In the genomic region with DNA sequence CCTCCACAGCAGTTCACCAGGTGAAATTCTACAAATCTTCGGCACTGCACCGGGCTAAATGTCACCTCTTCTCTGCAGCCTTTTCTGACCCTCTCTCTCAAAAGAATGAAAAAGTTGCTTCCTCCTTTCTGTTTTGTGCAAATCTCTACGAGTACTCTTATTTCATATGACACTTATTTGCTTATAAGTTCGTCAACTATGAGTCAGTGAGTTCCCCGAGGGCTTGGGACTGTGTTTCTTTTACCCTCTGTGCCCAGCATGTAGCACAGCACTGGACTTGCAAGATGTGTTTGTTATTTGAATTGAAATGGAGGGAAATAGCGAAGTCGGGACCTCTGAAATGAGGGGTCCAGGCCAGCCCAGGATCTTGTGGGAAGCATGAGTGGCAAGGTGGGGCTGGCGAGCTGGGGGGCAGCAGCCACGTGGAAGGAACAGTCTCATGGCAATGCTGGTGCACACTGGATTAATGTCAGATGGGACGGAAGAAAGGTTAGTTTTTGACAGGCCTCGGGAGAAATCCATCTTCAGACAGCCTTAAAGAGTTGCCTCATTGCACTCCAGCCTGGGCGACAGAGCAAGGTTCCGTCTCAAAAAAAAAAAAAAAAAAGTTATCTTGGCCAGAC, we compare ENCODE assay signal across 22 cellular contexts. TPM values are rescaled to one million over a fixed set of nuclear protein-coding genes. Genes with fewer than 3 reads are reported as not detected.
DNase-seq lines count a peak whose midpoint lies in the region; ATAC-seq, FAIRE-seq and TF ChIP-seq lines count a peak whose summit lies in the region.
"Had no signal": no experiment of that assay in that cellular context is flagged by ENCODE, and none has a peak within 500 bp of the region (broad histone marks: within the 10 kb centered on the region; RNA-seq: fewer than 3 reads in every experiment).

No MANE protein-coding gene starts in this region.

- no peak overlapping the region for H3K4me2 ChIP-seq in IMR-90 (ENCODE audit: low read depth, low read length)

- intact Hi-C loops in IMR-90 (cut with micrococcal nuclease) (no loop called here), esophagus squamous epithelium (cut with DNase I) (no loop called here), transverse colon (cut with DNase I; ENCODE audit: low total_unique reads) (no loop called here)

- H3K4ac ChIP-seq in IMR-90 (ENCODE audit: low read depth, low read length), result no peak overlapping the region

- 93% methylated on average over 6 of the region's 13 CpGs; no CpG with 5 or more reads in 1 of the 2 experiments for WGBS in IMR-90 (ENCODE audit: extremely low coverage in 2 of 2, insufficient read length in 1 of 2), 2 experiments
- 44 to 47% methylated on average over 11 to 13 of the region's 13 CpGs for WGBS in esophagus squamous epithelium, 2 donors
- WGBS in transverse colon (ENCODE audit: low coverage in 1 of 2), 2 donors, result 80 to 81% methylated on average over 7 to 13 of the region's 13 CpGs

- H4K5ac ChIP-seq in IMR-90 (ENCODE audit: low read depth, low read length), result no peak overlapping the region

- H2BK120ac ChIP-seq in IMR-90 (ENCODE audit: low read depth, low read length), result no peak overlapping the region

- no peak for TF ChIP-seq EP300 in transverse colon (IDR thresholded peaks at IDR 0.05; ENCODE audit: low read depth)

- H3K27ac ChIP-seq in IMR-90 (ENCODE audit: insufficient read depth, low read length) (no peak overlapping the region), RWPE2 (ENCODE audit: poor library complexity, severe bottlenecking) (no peak overlapping the region), esophagus squamous epithelium (peak overlapping the region; percentile 66 to 99 (median 70)), transverse colon (peak overlapping the region; percentile 58 to 96 (median 86))
- H3K27ac ChIP-seq: sigmoid colon, thyroid gland, VCaP had no signal

- H3K79me1 ChIP-seq in IMR-90 (ENCODE audit: low read depth in 1 of 2, low read length in 2 of 2), result peaks cover 0 to 14% of the 10 kb centered on the region in 2 experiments; a peak in 2 of 4 replicates

- H2BK5ac ChIP-seq in IMR-90 (ENCODE audit: low read depth, low read length, poor library complexity, severe bottlenecking), result no peak overlapping the region

- H3K4me3 ChIP-seq in IMR-90 (ENCODE audit: insufficient read depth, low read depth, low read length), result no peak overlapping the region
- no peak overlapping the region for H3K4me3 ChIP-seq in RWPE2 (ENCODE audit: severe bottlenecking)
- no peak overlapping the region for H3K4me3 ChIP-seq in esophagus squamous epithelium
- no peak overlapping the region for H3K4me3 ChIP-seq in transverse colon
- no peak overlapping the region for H3K4me3 ChIP-seq in BE2C (ENCODE audit: low read depth, low read length)
- H3K4me3 ChIP-seq: gastroesophageal sphincter, HAP-1, sigmoid colon, thyroid gland had no signal

- no peak overlapping the region for H4K8ac ChIP-seq in IMR-90 (ENCODE audit: low read depth in 2 of 2, low read length in 2 of 2)

- H3K23ac ChIP-seq in IMR-90 (ENCODE audit: low read depth, low read length), result no peak overlapping the region

- H4K20me1 ChIP-seq in IMR-90 (ENCODE audit: insufficient read depth, low read length), result no peaks in the 10 kb centered on the region; the same call in 1 of the 2 replicates

- POLR2A ChIA-PET in IMR-90 (lab: Charles Lee; ENCODE audit: unreplicated experiment), result no interaction called here

- H3K9me3 ChIP-seq in IMR-90 (ENCODE audit: control insufficient read depth, insufficient read depth, low read length) (no peaks in the 10 kb centered on the region), RWPE2 (ENCODE audit: severe bottlenecking) (no peaks in the 10 kb centered on the region), esophagus squamous epithelium (no peaks in the 10 kb centered on the region), transverse colon (no peaks in the 10 kb centered on the region), BE2C (no peaks in the 10 kb centered on the region)
- H3K9me3 ChIP-seq: gastroesophageal sphincter, HAP-1, sigmoid colon, thyroid gland had no signal

- CTCF ChIA-PET in IMR-90 (lab: Yijun Ruan, JAX), result interaction anchor here (1.0 kb wide), 1 partner anchor 23 kb away, joined by 4 read pairs; no protein-coding TSS in a partner anchor

- peaks cover 17% of the 10 kb centered on the region; the same call in 1 of the 2 replicates for H3K9me1 ChIP-seq in IMR-90 (ENCODE audit: insufficient read depth, low read length)

- DNase-seq in IMR-90 (no peak), RWPE2 (ENCODE audit: low spot score) (no peak), esophagus squamous epithelium (lab: John Stamatoyannopoulos, UW) (no peak), transverse colon (no peak), NCI-H2107 treated with DMSO at 0.1 percent for 48 hours (lab: John Stamatoyannopoulos, UW; ENCODE audit: unreplicated experiment) (no peak), RCC 7860 (ENCODE audit: low spot score) (no peak), BE2C (no peak)
- DNase-seq: activated CD8-positive, alpha-beta memory T cell treated with anti-CD3 and anti-CD28 coated beads, Interleukin-2, amount 50 U/mL, for 4 hours; activated naive CD8-positive, alpha-beta T cell treated with anti-CD3 and anti-CD28 coated beads, Interleukin-2, amount 50 U/mL, for 24 hours; DND-41; kidney glomerular epithelial cell; mesenchymal stem cell; naive thymus-derived CD4-positive, alpha-beta T cell; NCI-H1105 treated with DMSO at 0.1 percent for 48 hours; NCI-H2107; sigmoid colon; stimulated activated naive CD4-positive, alpha-beta T cell; T-helper 2 cell; thyroid gland had no signal

- peak overlapping the region; percentile 13 for H2AFZ ChIP-seq in IMR-90 (replicated peaks; ENCODE audit: low read length, poor library complexity)

- H2BK15ac ChIP-seq in IMR-90 (ENCODE audit: low read depth, low read length), result no peak overlapping the region

- H2AK5ac ChIP-seq in IMR-90 (ENCODE audit: low read depth, low read length), result no peak overlapping the region

- no peak overlapping the region for H3K56ac ChIP-seq in IMR-90 (ENCODE audit: extremely low read depth, insufficient read depth, low read length)

- peaks cover 22% of the 10 kb centered on the region; the same call in 1 of the 2 replicates for H3K36me3 ChIP-seq in IMR-90 (ENCODE audit: control insufficient read depth, insufficient read depth, low read length)
- H3K36me3 ChIP-seq in RWPE2 (ENCODE audit: low read depth), result peaks cover 18% of the 10 kb centered on the region
- peaks cover 0 to 32% (median 0%) of the 10 kb centered on the region in 3 donors for H3K36me3 ChIP-seq in esophagus squamous epithelium
- no peaks in the 10 kb centered on the region for H3K36me3 ChIP-seq in transverse colon
- no peaks in the 10 kb centered on the region for H3K36me3 ChIP-seq in BE2C
- H3K36me3 ChIP-seq: HAP-1, thyroid gland had no signal

- no peaks in the 10 kb centered on the region for H3K27me3 ChIP-seq in IMR-90 (ENCODE audit: control insufficient read depth, insufficient read depth, low read length)
- H3K27me3 ChIP-seq in RWPE2 (ENCODE audit: insufficient read depth, poor library complexity, severe bottlenecking), result no peaks in the 10 kb centered on the region
- no peaks in the 10 kb centered on the region for H3K27me3 ChIP-seq in esophagus squamous epithelium
- no peaks in the 10 kb centered on the region for H3K27me3 ChIP-seq in transverse colon
- H3K27me3 ChIP-seq in BE2C, result no peaks in the 10 kb centered on the region
- H3K27me3 ChIP-seq: gastroesophageal sphincter, sigmoid colon, thyroid gland had no signal

- TF ChIP-seq POLR2A in IMR-90 (IDR thresholded peaks at IDR 0.05; ENCODE audit: low read depth, low read length) (no peak), esophagus squamous epithelium (IDR thresholded peaks at IDR 0.05) (no peak), transverse colon (IDR thresholded peaks at IDR 0.05) (no peak)

- no peak overlapping the region for H3K9ac ChIP-seq in IMR-90 (ENCODE audit: low read depth, low read length)

- no peak overlapping the region for H3K14ac ChIP-seq in IMR-90 (replicated peaks; ENCODE audit: low read depth, low read length)

- H3K4me1 ChIP-seq in IMR-90 (ENCODE audit: control insufficient read depth, insufficient read depth, low read length) (peaks cover 10% of the 10 kb centered on the region), RWPE2 (ENCODE audit: insufficient read depth, poor library complexity, severe bottlenecking) (peaks cover 27% of the 10 kb centered on the region), esophagus squamous epithelium (peaks cover 53 to 97% (median 55%) of the 10 kb centered on the region in 3 donors), transverse colon (peaks cover 16 to 47% (median 32%) of the 10 kb centered on the region in 4 donors), BE2C (no peaks in the 10 kb centered on the region; the same call in 1 of the 2 replicates)

- no peak for TF ChIP-seq CTCF in IMR-90 (conservative IDR thresholded peaks at IDR 0.05; ENCODE audit: low read depth, low read length)
- no peak for TF ChIP-seq CTCF in RWPE2 (IDR thresholded peaks at IDR 0.05; ENCODE audit: poor library complexity, severe bottlenecking)
- no peak for TF ChIP-seq CTCF in esophagus squamous epithelium (IDR thresholded peaks at IDR 0.05)
- TF ChIP-seq CTCF in transverse colon (IDR thresholded peaks at IDR 0.05), result no peak
- TF ChIP-seq CTCF in BE2C (IDR thresholded peaks at IDR 0.05; ENCODE audit: low read depth, low read length), result no peak

- no peak for TF ChIP-seq RAD21 in IMR-90 (IDR thresholded peaks at IDR 0.05; ENCODE audit: low read length)

- dilution Hi-C loops in IMR-90 (cut with HindIII; ENCODE audit: low sequenced_read_pairs, unreplicated experiment), result no loop called here

- no peak overlapping the region for H2BK20ac ChIP-seq in IMR-90 (ENCODE audit: low read depth, low read length)

- ATAC-seq in IMR-90 (ENCODE audit: low read depth) (peak; percentile 8; the same call in 1 of the 2 replicates), RWPE2 (ENCODE audit: low read depth) (peak; percentile 43; the same call in 2 of the 3 replicates)
- ATAC-seq: activated naive CD8-positive, alpha-beta T cell treated with anti-CD3 and anti-CD28 coated beads, Interleukin-2, amount 50 U/mL, for 24 hours; gastroesophageal sphincter; naive thymus-derived CD4-positive, alpha-beta T cell had no signal

- no peak overlapping the region for H4K91ac ChIP-seq in IMR-90 (ENCODE audit: insufficient read depth, low read depth, low read length)

- no TSS peak for BruUV-seq in IMR-90 (replicated peaks; lab: Mats Ljungman, UMichigan)

- FAIRE-seq in RCC 7860 (lab: Jason Lieb, UNC), result no peak

- H3K18ac ChIP-seq in IMR-90 (ENCODE audit: low read depth, low read length), result no peak overlapping the region

- in situ Hi-C loops in IMR-90 (cut with MboI; ENCODE audit: low sequenced_read_pairs), result no loop called here
- in situ Hi-C loops in transverse colon (cut with MboI; ENCODE audit: low pct_ligation_motif_present in 1 of 4, low pct_unique_long_range_greater_than_20kb in 1 of 4, low sequenced_read_pairs in 3 of 4), result loop anchor here in 1 of 4 donors (25.0 kb wide), 1 partner anchor 263 kb away; no protein-coding TSS in a partner anchor

- no peak overlapping the region for H2AK9ac ChIP-seq in IMR-90 (replicated peaks; ENCODE audit: low read depth, low read length, poor library complexity)

RNA-seq across cellular contexts. Expression of a gene that starts 6.2 kb away (rescaled TPM):
- total RNA-seq in IMR-90 (2012; rRNA removed), result 1.9 and 2.0 TPM in 2 replicates
- polyA plus RNA-seq in IMR-90 (2012; rRNA removed), result 6.2 and 6.6 TPM in 2 replicates
- 3.6 and 12.7 TPM in 2 replicates for polyA plus RNA-seq in IMR-90 (2012; cell fraction: cytosol; rRNA removed)
- polyA plus RNA-seq in IMR-90 (2012; cell fraction: nucleus; rRNA removed; ENCODE audit: low replicate concordance), result 19.1 and 30.0 TPM in 2 replicates
- total RNA-seq in esophagus squamous epithelium, result 10 to 100 TPM; 10.4 to 40.0 (median 23.2) TPM
- total RNA-seq in transverse colon, result 10 to 100 TPM; 22.4 to 31.8 (median 29.5) TPM
- polyA plus RNA-seq in BE2C (2012; ENCODE audit: insufficient read depth, insufficient read length, low read depth), result 11.2 TPM

RNA-seq across cellular contexts. Expression of a gene that starts 33.6 kb away (rescaled TPM):
- total RNA-seq in IMR-90 (2012; rRNA removed) (1.4 and 1.7 TPM in 2 replicates), esophagus squamous epithelium (1 to 10 TPM; 3.0 to 7.3 (median 4.7) TPM), transverse colon (10 to 100 TPM; 13.8 to 22.0 (median 17.6) TPM)
- 4.3 and 4.6 TPM in 2 replicates for polyA plus RNA-seq in IMR-90 (2012; rRNA removed)
- 4.3 and 4.7 TPM in 2 replicates for polyA plus RNA-seq in IMR-90 (2012; cell fraction: cytosol; rRNA removed)
- 11.7 and 31.3 TPM in 2 replicates for polyA plus RNA-seq in IMR-90 (2012; cell fraction: nucleus; rRNA removed; ENCODE audit: low replicate concordance)
- polyA plus RNA-seq in BE2C (2012; ENCODE audit: insufficient read depth, insufficient read length, low read depth), result 2.0 TPM

RNA-seq across cellular contexts. Expression of a gene that starts 46.0 kb away (rescaled TPM):
- 57.2 and 60.8 TPM in 2 replicates for total RNA-seq in IMR-90 (2012; rRNA removed)
- polyA plus RNA-seq in IMR-90 (2012; rRNA removed), result 52.3 and 74.7 TPM in 2 replicates
- 67.7 and 79.7 TPM in 2 replicates for polyA plus RNA-seq in IMR-90 (2012; cell fraction: cytosol; rRNA removed)
- polyA plus RNA-seq in IMR-90 (2012; cell fraction: nucleus; rRNA removed; ENCODE audit: low replicate concordance), result 31.2 and 77.9 TPM in 2 replicates
- total RNA-seq in esophagus squamous epithelium, result 10 to 100 TPM; 38.9 to 59.3 (median 48.3) TPM
- total RNA-seq in transverse colon, result 10 to 100 TPM; 16.5 to 19.5 (median 18.6) TPM
- polyA plus RNA-seq in BE2C (2012; ENCODE audit: insufficient read depth, insufficient read length, low read depth), result 49.7 TPM
- polyA plus RNA-seq: naive thymus-derived CD4-positive, alpha-beta T cell had no signal

RNA-seq across cellular contexts. Expression of a gene that starts 50.3 kb away (rescaled TPM):
- total RNA-seq in IMR-90 (2012; rRNA removed) (72.1 and 80.3 TPM in 2 replicates), esophagus squamous epithelium (100 to 1,000 TPM in 3 of 4 donors, 10 to 100 TPM in 1; 70.1 to 169 (median 135) TPM), transverse colon (100 to 1,000 TPM in 2 of 4 donors, 10 to 100 TPM in 2; 29.2 to 203 (median 97.9) TPM)
- 169 and 209 TPM in 2 replicates for polyA plus RNA-seq in IMR-90 (2012; rRNA removed)
- 211 and 228 TPM in 2 replicates for polyA plus RNA-seq in IMR-90 (2012; cell fraction: cytosol; rRNA removed)
- polyA plus RNA-seq in IMR-90 (2012; cell fraction: nucleus; rRNA removed; ENCODE audit: low replicate concordance), result 173 and 195 TPM in 2 replicates
- 402 TPM for polyA plus RNA-seq in BE2C (2012; ENCODE audit: insufficient read depth, insufficient read length, low read depth)

RNA-seq across cellular contexts. Expression of a gene that starts 55.2 kb away (rescaled TPM):
- 18.9 and 21.0 TPM in 2 replicates for total RNA-seq in IMR-90 (2012; rRNA removed)
- 32.2 and 38.0 TPM in 2 replicates for polyA plus RNA-seq in IMR-90 (2012; rRNA removed)
- 23.4 and 39.1 TPM in 2 replicates for polyA plus RNA-seq in IMR-90 (2012; cell fraction: cytosol; rRNA removed)
- 133 and 182 TPM in 2 replicates for polyA plus RNA-seq in IMR-90 (2012; cell fraction: nucleus; rRNA removed; ENCODE audit: low replicate concordance)
- 10 to 100 TPM; 14.0 to 34.6 (median 27.7) TPM for total RNA-seq in esophagus squamous epithelium
- total RNA-seq in transverse colon, result 10 to 100 TPM; 13.1 to 29.4 (median 17.1) TPM
- polyA plus RNA-seq in BE2C (2012; ENCODE audit: insufficient read depth, insufficient read length, low read depth), result 116 TPM

Comparison
In these comparisons a context has a peak if more than half of its experiments do, and no peak if none do; other contexts are left out.
1. H3K27ac ChIP-seq: peak in esophagus squamous epithelium (4 of 4) and transverse colon (4 of 4); none in IMR-90 (single experiment) and RWPE2 (single experiment).